In the genomic region with DNA sequence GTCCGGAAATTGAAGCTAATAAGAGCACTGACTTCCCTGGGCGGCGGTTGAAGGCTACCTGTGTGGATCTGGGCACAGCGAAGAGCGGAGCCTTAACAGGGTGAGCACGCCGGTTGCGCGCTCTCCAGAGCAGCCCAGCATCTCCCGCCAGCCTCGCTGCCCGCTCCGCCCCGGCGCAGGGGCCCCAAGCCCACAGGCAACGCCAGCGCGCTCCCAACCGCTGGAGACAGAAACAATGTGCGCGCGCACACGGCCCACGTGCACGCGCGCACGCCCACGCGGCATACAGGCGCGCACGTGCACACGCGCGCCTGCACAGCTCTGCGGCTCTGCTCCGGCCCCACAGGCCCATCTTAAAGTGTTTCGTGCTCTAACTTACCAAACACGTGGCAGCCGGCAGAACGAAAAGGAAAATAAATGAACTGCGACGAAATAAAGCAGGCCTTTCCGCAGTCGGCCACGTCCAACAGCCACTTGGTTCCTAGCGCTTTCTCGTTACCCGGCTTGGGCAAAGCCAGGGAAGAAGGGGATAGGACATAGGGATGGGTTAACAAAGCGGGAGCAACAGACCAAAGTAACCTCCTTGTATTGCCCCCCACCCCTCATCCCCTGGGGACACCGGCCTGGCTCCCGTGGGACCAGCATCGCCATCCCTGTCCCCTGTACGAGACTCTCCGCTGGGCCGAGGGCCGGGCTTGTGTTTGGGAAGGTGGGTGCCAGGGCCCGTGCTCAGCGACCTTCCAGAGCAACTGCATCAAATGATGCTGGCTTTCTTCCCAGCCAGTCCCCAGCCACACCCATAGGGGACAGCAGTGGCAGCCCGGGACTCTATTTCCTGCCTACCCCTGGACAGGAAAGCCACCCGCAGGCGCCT, we compare ENCODE assay signal across 8 cellular contexts.
A peak's percentile ranks its signal among the peaks of the same experiment; 100 is the strongest.
DNase-seq lines count a peak whose midpoint lies in the region; ATAC-seq and TF ChIP-seq lines count a peak whose summit lies in the region.

No MANE protein-coding gene starts in this region.

- peak; percentile 50 for ATAC-seq in HG03432 (IDR thresholded peaks at IDR 0.05; ENCODE audit: unreplicated experiment)

- no peak overlapping the region for H3K27ac Mint-ChIP-seq in activated CD4-positive, alpha-beta memory T cell treated with anti-CD3 and anti-CD28 coated beads for 36 hours

- intact Hi-C loops in activated CD4-positive, alpha-beta memory T cell treated with anti-CD3 and anti-CD28 coated beads for 36 hours (cut with micrococcal nuclease): loop anchor here (1.0 to 10.0 kb wide), 2 partner anchors 100 to 124 kb away; no protein-coding TSS in a partner anchor

- H3K27me3 Mint-ChIP-seq in activated CD4-positive, alpha-beta memory T cell treated with anti-CD3 and anti-CD28 coated beads for 36 hours: peaks cover 42% of the 10 kb centered on the region

- DNase-seq in EH (ENCODE audit: low read depth): peak; percentile 61
- peak; percentile 57 for DNase-seq in activated CD4-positive, alpha-beta memory T cell treated with anti-CD3 and anti-CD28 coated beads for 36 hours
- DNase-seq in erythroblast (lab: John Stamatoyannopoulos, UW): peak; percentile 70 to 81
- DNase-seq in middle frontal gyrus (ENCODE audit: extremely low spot score, low spot score): peak; percentile 45
- DNase-seq in stimulated activated CD8-positive, alpha-beta memory T cell treated with anti-CD3 and anti-CD28 coated beads, Interleukin-4, amount 100 ng/mL, for 48 hours: peak; percentile 57
- no peak for DNase-seq in OCI-M1 (lab: John Stamatoyannopoulos, UW)
- no peak for DNase-seq in GOT3 (lab: John Stamatoyannopoulos, UW)

- H3K9me3 Mint-ChIP-seq in activated CD4-positive, alpha-beta memory T cell treated with anti-CD3 and anti-CD28 coated beads for 36 hours: no peaks in the 10 kb centered on the region

- TF ChIP-seq POLR2A in erythroblast (IDR thresholded peaks at IDR 0.05; ENCODE audit: low read length): no peak

- H3K4me3 Mint-ChIP-seq in activated CD4-positive, alpha-beta memory T cell treated with anti-CD3 and anti-CD28 coated beads for 36 hours: peak overlapping the region; percentile 64

- POLR2A ChIA-PET in activated CD4-positive, alpha-beta memory T cell treated with anti-CD3 and anti-CD28 coated beads for 36 hours (lab: Charles Lee): no interaction called here

- H3K36me3 Mint-ChIP-seq in activated CD4-positive, alpha-beta memory T cell treated with anti-CD3 and anti-CD28 coated beads for 36 hours: no peaks in the 10 kb centered on the region

- CTCF ChIA-PET in activated CD4-positive, alpha-beta memory T cell treated with anti-CD3 and anti-CD28 coated beads for 36 hours (lab: Charles Lee): interaction anchor here (1.6 kb wide), 1 partner anchor 39 kb away, joined by 4 read pairs; no protein-coding TSS in a partner anchor

- H3K4me1 Mint-ChIP-seq in activated CD4-positive, alpha-beta memory T cell treated with anti-CD3 and anti-CD28 coated beads for 36 hours (ENCODE audit: low read depth): peaks cover 11% of the 10 kb centered on the region

Comparison
In these comparisons a context has a peak if more than half of its experiments do, and no peak if none do; other contexts are left out.
1. DNase-seq: peak in EH (single experiment), activated CD4-positive, alpha-beta memory T cell treated with anti-CD3 and anti-CD28 coated beads for 36 hours (single experiment), erythroblast (2 of 2), middle frontal gyrus (single experiment) and stimulated activated CD8-positive, alpha-beta memory T cell treated with anti-CD3 and anti-CD28 coated beads, Interleukin-4, amount 100 ng/mL, for 48 hours (single experiment); none in OCI-M1 (single experiment) and GOT3 (single experiment).